16 cellular contexts compared by ENCODE assay signal in the genomic region with DNA sequence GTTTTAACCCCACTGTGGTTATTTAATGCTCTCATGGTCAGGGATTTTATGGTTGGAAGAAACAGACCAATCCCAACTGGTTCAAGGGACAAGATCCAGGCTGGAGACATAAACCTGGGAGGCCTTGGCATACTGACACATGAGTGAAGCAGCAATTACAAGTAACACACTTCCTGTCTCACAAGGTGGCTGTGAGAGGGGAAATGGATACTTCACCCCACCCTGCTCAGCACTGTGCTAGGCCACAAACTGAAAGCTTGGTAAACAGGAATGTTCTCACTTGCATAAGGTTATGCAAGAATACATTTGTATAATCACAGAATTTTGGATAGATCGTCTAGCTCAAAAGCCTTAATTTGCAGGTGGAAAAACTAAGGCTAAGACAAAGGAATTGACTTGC.
DNase-seq lines count a peak whose midpoint lies in the region; ATAC-seq and TF ChIP-seq lines count a peak whose summit lies in the region.
"Had no signal": no experiment of that assay in that cellular context is flagged by ENCODE, and none has a peak within 500 bp of the region (broad histone marks: within the 10 kb centered on the region; RNA-seq: fewer than 3 reads in every experiment).

No MANE protein-coding gene starts in this region.

- no peaks in the 10 kb centered on the region for H3K27me3 ChIP-seq in esophagus muscularis mucosa
- H3K27me3 ChIP-seq: ovary had no signal

- H3K9me3 Mint-ChIP-seq in nephron = no peaks in the 10 kb centered on the region
- H3K9me3 Mint-ChIP-seq: HFFc6 had no signal

- H3K4me1 ChIP-seq in esophagus muscularis mucosa = peaks cover 11 to 16% (median 15%) of the 10 kb centered on the region in 4 donors

- no peak for ATAC-seq in HG02981 (IDR thresholded peaks at IDR 0.05; ENCODE audit: unreplicated experiment)
- no peak for ATAC-seq in GM18520 (IDR thresholded peaks at IDR 0.05; ENCODE audit: unreplicated experiment)
- ATAC-seq: activated CD8-positive, alpha-beta memory T cell treated with anti-CD3 and anti-CD28 coated beads, Interleukin-2, amount 10 ng/mL, durations not matched to agents 7 days and 5 days; GM12878 had no signal

- peak overlapping the region; percentile 85 to 93 (median 86) for H3K27ac Mint-ChIP-seq in nephron
- H3K27ac Mint-ChIP-seq: activated CD8-positive, alpha-beta memory T cell treated with anti-CD3 and anti-CD28 coated beads, Interleukin-2, amount 10 ng/mL, durations not matched to agents 7 days and 5 days; HFFc6 had no signal

- H3K4me3 ChIP-seq in NB4 (ENCODE audit: low read depth, low read length) = no peak overlapping the region
- H3K4me3 ChIP-seq in esophagus muscularis mucosa = no peak overlapping the region
- H3K4me3 ChIP-seq: GM12878, ovary had no signal

- H3K36me3 Mint-ChIP-seq in nephron (ENCODE audit: low read depth) = no peaks in the 10 kb centered on the region
- H3K36me3 Mint-ChIP-seq: activated CD8-positive, alpha-beta memory T cell treated with anti-CD3 and anti-CD28 coated beads, Interleukin-2, amount 10 ng/mL, durations not matched to agents 7 days and 5 days had no signal

- TF ChIP-seq POLR2A in NB4 (IDR thresholded peaks at IDR 0.05; ENCODE audit: extremely low read depth, insufficient read length) = no peak
- no peak for TF ChIP-seq POLR2A in esophagus muscularis mucosa (IDR thresholded peaks at IDR 0.05; ENCODE audit: low read depth)

- intact Hi-C loops in esophagus muscularis mucosa (cut with DNase I) = no loop called here

- 68% methylated on average over 1 of the region's 1 CpG for WGBS in esophagus muscularis mucosa

- DNase-seq in EH (ENCODE audit: low read depth) = peak; percentile 57
- DNase-seq in NB4 (ENCODE audit: low read depth) = peak; percentile 55
- no peak for DNase-seq in esophagus muscularis mucosa (ENCODE audit: extremely low spot score)
- no peak for DNase-seq in NCI-H2171 treated with DMSO at 0.1 percent for 48 hours (lab: John Stamatoyannopoulos, UW)
- no peak for DNase-seq in KG1 (lab: John Stamatoyannopoulos, UW)
- DNase-seq: activated CD8-positive, alpha-beta memory T cell treated with anti-CD3 and anti-CD28 coated beads, Interleukin-2, amount 10 ng/mL, durations not matched to agents 7 days and 5 days; amygdala; HFFc6; NCI-H1092 treated with DMSO at 0.1 percent for 48 hours; NCI-H526; ovary; stimulated activated CD4-positive, alpha-beta T cell treated with anti-CD3 and anti-CD28 coated beads, Interleukin-4, amount 100 ng/mL, for 1 hour had no signal

- no peaks in the 10 kb centered on the region for H3K36me3 ChIP-seq in esophagus muscularis mucosa
- H3K36me3 ChIP-seq: ovary had no signal

- no peaks in the 10 kb centered on the region for H3K9me3 ChIP-seq in esophagus muscularis mucosa
- H3K9me3 ChIP-seq: ovary had no signal

- H3K4me1 Mint-ChIP-seq in nephron = peaks cover 86% of the 10 kb centered on the region
- H3K4me1 Mint-ChIP-seq: activated CD8-positive, alpha-beta memory T cell treated with anti-CD3 and anti-CD28 coated beads, Interleukin-2, amount 10 ng/mL, durations not matched to agents 7 days and 5 days had no signal

- no peak overlapping the region for H3K4me3 Mint-ChIP-seq in nephron
- H3K4me3 Mint-ChIP-seq: activated CD8-positive, alpha-beta memory T cell treated with anti-CD3 and anti-CD28 coated beads, Interleukin-2, amount 10 ng/mL, durations not matched to agents 7 days and 5 days; HFFc6 had no signal

- no peak for TF ChIP-seq EP300 in esophagus muscularis mucosa (IDR thresholded peaks at IDR 0.05)

- H3K27me3 Mint-ChIP-seq in nephron (ENCODE audit: low read depth) = peaks cover 3% of the 10 kb centered on the region
- H3K27me3 Mint-ChIP-seq: activated CD8-positive, alpha-beta memory T cell treated with anti-CD3 and anti-CD28 coated beads, Interleukin-2, amount 10 ng/mL, durations not matched to agents 7 days and 5 days had no signal

- TF ChIP-seq CTCF in NB4 (IDR thresholded peaks at IDR 0.05; ENCODE audit: low read depth, low read length) (no peak), esophagus muscularis mucosa (IDR thresholded peaks at IDR 0.05) (no peak), nephron (IDR thresholded peaks at IDR 0.05; ENCODE audit: unreplicated experiment in 3 of 3) (no peak)

- H3K27ac ChIP-seq in esophagus muscularis mucosa (replicated peaks in 1 of 4) = peak overlapping the region in 3 of 4 donors; percentile 5 to 57 (median 16)
- H3K27ac ChIP-seq: ovary had no signal

Comparison
In these comparisons a context has a peak if more than half of its experiments do, and no peak if none do; other contexts are left out.
1. DNase-seq: peak in EH (single experiment) and NB4 (single experiment); none in esophagus muscularis mucosa (single experiment), NCI-H2171 treated with DMSO at 0.1 percent for 48 hours (single experiment) and KG1 (single experiment).